Comparison of ENCODE assay signal across 8 cellular contexts in the genomic region with DNA sequence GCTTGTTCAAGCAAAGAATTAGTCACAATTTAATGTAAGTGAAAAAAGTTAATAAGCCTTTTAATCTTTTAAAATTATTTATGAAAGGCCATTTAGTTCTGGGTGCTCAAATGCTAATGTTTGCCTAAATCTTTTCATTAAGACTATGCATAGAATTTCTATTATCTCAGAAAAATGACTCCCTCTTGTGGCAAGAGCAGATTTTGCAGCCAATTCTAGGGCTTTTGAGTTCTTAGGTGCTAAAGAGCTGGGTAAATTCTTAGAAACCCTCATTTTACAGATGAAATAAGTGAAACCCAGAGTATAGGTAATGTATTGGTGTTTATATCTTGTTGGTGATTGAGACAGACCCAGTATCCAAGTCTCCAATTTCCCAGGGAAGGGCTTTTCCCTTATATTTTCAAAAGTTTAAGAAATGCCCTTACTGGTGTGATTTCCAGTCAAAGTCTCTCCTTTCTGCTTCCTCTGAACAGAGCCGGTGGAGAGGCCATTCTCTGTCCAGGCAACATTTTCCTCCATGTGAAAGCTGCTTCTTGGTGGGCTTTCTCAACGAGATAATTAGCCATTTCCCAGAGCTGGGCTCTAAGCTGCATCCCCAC. TPM values are rescaled to one million over a fixed set of nuclear protein-coding genes. Genes with fewer than 3 reads are reported as not detected.
DNase-seq lines count a peak whose midpoint lies in the region; ATAC-seq, FAIRE-seq and TF ChIP-seq lines count a peak whose summit lies in the region.

No MANE protein-coding gene starts in this region.

- H3K36me3 ChIP-seq in lower lobe of right lung (no peaks in the 10 kb centered on the region), tibial nerve (no peaks in the 10 kb centered on the region)

- H3K27ac Mint-ChIP-seq in stimulated activated naive B cell treated with anti-CD40 and anti-IgM and Interleukin-4, amounts not matched to agents 10 μg/mL and 1 μg/mL and 100 μg/mL, for 72 hours: no peak overlapping the region

- no peaks in the 10 kb centered on the region for H3K27me3 ChIP-seq in lower lobe of right lung (ENCODE audit: low read depth)
- no peaks in the 10 kb centered on the region for H3K27me3 ChIP-seq in tibial nerve

- intact Hi-C loops in lower lobe of right lung (cut with DNase I): no loop called here

- CTCF ChIA-PET in A549 (lab: Yijun Ruan, JAX): interaction anchor here (0.6 to 4.3 kb wide), 18 partner anchors 10 to 681 kb away, joined by 3 to 19 read pairs (median 4); partner anchors contain the start of gene PCSK5

- H3K9me3 ChIP-seq in A549 (no peaks in the 10 kb centered on the region), lower lobe of right lung (no peaks in the 10 kb centered on the region), tibial nerve (no peaks in the 10 kb centered on the region)

- H3K4me1 ChIP-seq in A549 (no peaks in the 10 kb centered on the region), lower lobe of right lung (peaks cover 3% of the 10 kb centered on the region), tibial nerve (peaks cover 0 to 3% (median 0%) of the 10 kb centered on the region in 4 donors)

- 0% methylated on average over 2 of the region's 2 CpGs for WGBS in A549 (ENCODE audit: missing lambda C conversion rate)
- 19 to 45% methylated on average over 2 of the region's 2 CpGs for WGBS in tibial nerve, 2 donors

- TF ChIP-seq POLR2A in A549 (IDR thresholded peaks at IDR 0.05; ENCODE audit: low read length): no peak
- TF ChIP-seq POLR2A in tibial nerve (IDR thresholded peaks at IDR 0.05): no peak

- no peak overlapping the region for H3K27ac ChIP-seq in A549
- H3K27ac ChIP-seq in lower lobe of right lung: no peak overlapping the region
- H3K27ac ChIP-seq in tibial nerve: no peak overlapping the region

- in situ Hi-C loops in G401 (cut with HindIII; ENCODE audit: low sequenced_read_pairs) (no loop called here), SK-MEL-5 (cut with HindIII; ENCODE audit: low pct_unique_long_range_greater_than_20kb, low sequenced_read_pairs) (no loop called here)

- H3K4me1 Mint-ChIP-seq in stimulated activated naive B cell treated with anti-CD40 and anti-IgM and Interleukin-4, amounts not matched to agents 10 μg/mL and 1 μg/mL and 100 μg/mL, for 72 hours: no peaks in the 10 kb centered on the region

- FAIRE-seq in A549 (lab: Jason Lieb, UNC): peak; percentile 73

- no peak overlapping the region for H3K4me3 ChIP-seq in A549
- no peak overlapping the region for H3K4me3 ChIP-seq in choroid plexus epithelial cell (ENCODE audit: low read depth, low read length)
- H3K4me3 ChIP-seq in lower lobe of right lung: no peak overlapping the region
- H3K4me3 ChIP-seq in tibial nerve: no peak overlapping the region

- no peak overlapping the region for H3K4me2 ChIP-seq in A549

- no peak overlapping the region for H3K4me3 Mint-ChIP-seq in stimulated activated naive B cell treated with anti-CD40 and anti-IgM and Interleukin-4, amounts not matched to agents 10 μg/mL and 1 μg/mL and 100 μg/mL, for 72 hours

- peaks cover 0 to 2% of the 10 kb centered on the region in 2 donors for H3K9me3 Mint-ChIP-seq in stimulated activated naive B cell treated with anti-CD40 and anti-IgM and Interleukin-4, amounts not matched to agents 10 μg/mL and 1 μg/mL and 100 μg/mL, for 72 hours

- no peaks in the 10 kb centered on the region for H3K36me3 Mint-ChIP-seq in stimulated activated naive B cell treated with anti-CD40 and anti-IgM and Interleukin-4, amounts not matched to agents 10 μg/mL and 1 μg/mL and 100 μg/mL, for 72 hours

- POLR2A ChIA-PET in A549 (lab: Yijun Ruan, JAX): interaction anchor here (0.7 kb wide), 2 partner anchors 135 to 436 kb away, joined by 4 to 5 read pairs; no protein-coding TSS in a partner anchor

- ATAC-seq in A549: peak; percentile 47 to 78; a peak in 3 of 6 replicates
- ATAC-seq in HG03565 (IDR thresholded peaks at IDR 0.05; ENCODE audit: unreplicated experiment): peak; percentile 56
- ATAC-seq in lower lobe of right lung: peak in 1 of 2 donors; percentile 65
- ATAC-seq in stimulated activated naive B cell treated with anti-CD40 and anti-IgM and Interleukin-4, amounts not matched to agents 10 μg/mL and 1 μg/mL and 100 μg/mL, for 72 hours (replicated peaks): no peak

- TF ChIP-seq EP300 in A549 (IDR thresholded peaks at IDR 0.05) (no peak), tibial nerve (IDR thresholded peaks at IDR 0.05) (no peak)

- DNase-seq in A549 (ENCODE audit: low read depth in 1 of 2, low spot score in 1 of 2): peak in 1 of 2 experiments; percentile 49
- peak; percentile 36 for DNase-seq in G401 (ENCODE audit: low spot score)
- peak; percentile 70 for DNase-seq in SK-MEL-5 (ENCODE audit: low read depth, low spot score)
- peak; percentile 78 for DNase-seq in choroid plexus epithelial cell (ENCODE audit: low read depth)
- DNase-seq in lower lobe of right lung: no peak
- DNase-seq in tibial nerve (ENCODE audit: low spot score in 2 of 2): peak; percentile 36 to 91
- no peak for DNase-seq in stimulated activated naive B cell treated with anti-CD40 and anti-IgM and Interleukin-4, amounts not matched to agents 10 μg/mL and 1 μg/mL and 100 μg/mL, for 72 hours

- TF ChIP-seq CTCF in A549 (IDR thresholded peaks at IDR 0.05) (peak; percentile 70), choroid plexus epithelial cell (conservative IDR thresholded peaks at IDR 0.05; ENCODE audit: low read depth, low read length) (peak; percentile 75), lower lobe of right lung (IDR thresholded peaks at IDR 0.05) (peak; percentile 79), tibial nerve (IDR thresholded peaks at IDR 0.05) (peak; percentile 62 to 77 (median 67))

- H3K27me3 Mint-ChIP-seq in stimulated activated naive B cell treated with anti-CD40 and anti-IgM and Interleukin-4, amounts not matched to agents 10 μg/mL and 1 μg/mL and 100 μg/mL, for 72 hours: peaks cover 8 to 29% of the 10 kb centered on the region in 2 donors

- TF ChIP-seq RAD21 in A549 (conservative IDR thresholded peaks at IDR 0.05 in 1 of 2, IDR thresholded peaks at IDR 0.05 in 1 of 2): peak; percentile 42 to 45; a peak in 4 of 5 replicates

TF ChIP-seq in A549, 52 proteins besides CTCF, POLR2A, EP300 and RAD21:
- no peak for TF ChIP-seq BHLHE40 (IDR thresholded peaks at IDR 0.05; ENCODE audit: low read depth, low read length)
- peak; percentile 63; the same call in 2 of the 3 replicates for TF ChIP-seq SMC3 (IDR thresholded peaks at IDR 0.05)

RNA-seq across cellular contexts. Expression of gene PCSK5, which starts 24.1 kb away (rescaled TPM):
- 6.7 and 7.0 TPM in 2 replicates for polyA plus RNA-seq in A549 (2011; rRNA removed)
- polyA plus RNA-seq in A549 (2012; cell fraction: cytosol; rRNA removed): 2.9 and 3.7 TPM in 2 replicates
- polyA plus RNA-seq in A549 (2012; cell fraction: nucleus; rRNA removed): 7.3 and 8.8 TPM in 2 replicates
- 1.3 to 1.5 TPM (median 1.4 TPM) in 3 replicates for polyA plus RNA-seq in A549 (2017; fragmentation: RNase III; extraction: RNeasy Plus Mini Kit Qiagen cat#74134 plus additional on column Dnase treatment)
- 21.3 and 23.3 TPM in 2 replicates for polyA minus RNA-seq in A549 (2011; rRNA and poly(A)+ RNA removed)
- total RNA-seq in G401 (2014; rRNA removed; shearing (Covaris generic)): 4.9 and 5.3 TPM in 2 replicates
- total RNA-seq in SK-MEL-5 (2014; rRNA removed; shearing (Covaris generic)): 0.08 TPM in 1 of 2 replicates, not detected in the other
- not detected in 2 replicates for polyA plus RNA-seq in SK-MEL-5 (2015; cell fraction: cytosol; rRNA removed)
- 0.06 TPM in 1 of 2 replicates, not detected in the other for polyA plus RNA-seq in SK-MEL-5 (2015; cell fraction: nucleus; rRNA removed)
- 18.1 TPM for total RNA-seq in lower lobe of right lung
- total RNA-seq in tibial nerve: 10 to 100 TPM; 12.5 to 32.7 (median 23.0) TPM

Comparison
In these comparisons a context has a peak if more than half of its experiments do, and no peak if none do; other contexts are left out.
1. ATAC-seq: peak in A549 (2 of 2) and HG03565 (single experiment); none in stimulated activated naive B cell treated with anti-CD40 and anti-IgM and Interleukin-4, amounts not matched to agents 10 μg/mL and 1 μg/mL and 100 μg/mL, for 72 hours (0 of 2).
2. DNase-seq: peak in G401 (single experiment), SK-MEL-5 (single experiment), choroid plexus epithelial cell (single experiment) and tibial nerve (2 of 2); none in lower lobe of right lung (single experiment) and stimulated activated naive B cell treated with anti-CD40 and anti-IgM and Interleukin-4, amounts not matched to agents 10 μg/mL and 1 μg/mL and 100 μg/mL, for 72 hours (single experiment).
3. Peak in every context shown above with its lines, with median percentiles within 50 percentile points of each other: CTCF ChIP-seq.